ENCODE assay signal across 24 cellular contexts in the genomic region with DNA sequence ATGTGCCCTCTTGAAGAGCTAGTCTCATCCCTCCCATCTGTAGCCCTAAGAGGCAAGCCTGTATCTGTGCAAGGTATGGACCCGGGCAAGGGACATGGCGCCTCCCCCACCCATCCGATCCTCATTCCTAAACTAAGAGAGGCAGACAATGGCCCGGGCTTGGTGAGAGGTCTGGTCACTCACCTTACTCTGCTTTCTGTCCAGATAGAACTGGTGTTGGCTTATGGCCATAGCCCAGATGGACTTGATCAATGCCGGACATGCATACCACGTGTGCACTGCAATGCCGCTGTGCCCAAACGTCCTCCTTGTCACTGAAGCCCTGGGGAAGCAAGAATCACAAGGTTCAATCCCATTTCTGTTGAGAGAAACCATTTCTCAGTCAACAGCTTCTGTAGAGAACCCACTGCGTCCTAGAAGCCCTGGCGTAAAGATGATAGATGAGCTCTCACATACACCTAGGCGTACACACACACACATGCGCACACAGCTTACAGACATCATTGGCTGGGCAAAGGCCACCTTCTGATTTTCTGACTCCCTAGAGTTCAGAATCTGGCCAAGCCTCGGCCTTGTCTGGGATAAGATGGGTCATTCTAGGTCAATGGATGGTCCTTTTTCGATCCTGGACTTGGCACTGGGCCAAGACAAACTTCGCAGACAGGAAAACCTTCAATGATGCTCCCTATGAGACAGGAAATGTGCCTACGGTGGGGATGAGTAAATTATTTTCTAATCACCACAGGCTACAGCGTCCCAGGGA.
A peak's percentile ranks its signal among the peaks of the same experiment; 100 is the strongest.
DNase-seq lines count a peak whose midpoint lies in the region; ATAC-seq and TF ChIP-seq lines count a peak whose summit lies in the region.
"Had no signal": no experiment of that assay in that cellular context is flagged by ENCODE, and none has a peak within 500 bp of the region (broad histone marks: within the 10 kb centered on the region; RNA-seq: fewer than 3 reads in every experiment).

No MANE protein-coding gene starts in this region.

- H3K4me3 Mint-ChIP-seq in nephron progenitor cell: peak overlapping the region; percentile 45
- H3K4me3 Mint-ChIP-seq: B cell; central memory CD8-positive, alpha-beta T cell; T-helper 1 cell treated with Interleukin-12 subunit alpha and Interleukin-12 subunit beta and Interleukin-4 antibody, amounts not matched to agents 30 μg/mL and 1 μg/mL, for 36 hours had no signal

- TF ChIP-seq CTCF in HEK293 (tag by site-specific recombination; IDR thresholded peaks at IDR 0.05) (no peak), nephron progenitor cell (IDR thresholded peaks at IDR 0.05) (no peak)

- H3K27me3 Mint-ChIP-seq in nephron progenitor cell (ENCODE audit: low read depth, poor library complexity): peaks cover 4% of the 10 kb centered on the region

- DNase-seq in NCI-H146 treated with DMSO at 0.1 percent for 48 hours (lab: John Stamatoyannopoulos, UW; ENCODE audit: unreplicated experiment) (peak; percentile 86), dermis microvascular lymphatic vessel endothelial cell (ENCODE audit: low read depth in 2 of 2) (peak; percentile 4 to 64), nephron progenitor cell (no peak), NCI-H2196 treated with DMSO at 0.1 percent for 48 hours (lab: John Stamatoyannopoulos, UW; ENCODE audit: unreplicated experiment) (no peak), NCI-H2029 treated with DMSO at 0.1 percent for 48 hours (lab: John Stamatoyannopoulos, UW) (no peak)
- DNase-seq: activated CD4-positive, alpha-beta T cell treated with anti-CD3 and anti-CD28 coated beads, Interleukin-2, amount 50 U/mL, for 4 hours; activated T-cell treated with anti-CD3 and anti-CD28 coated beads for 4 hours; Caco-2; effector CD4-positive, alpha-beta T cell; EL; glutamatergic neuron; left ventricle myocardium superior; MV-4-11; NCI-H2081 treated with DMSO at 0.1 percent for 48 hours; NCI-H524; right cardiac atrium; SIG-M5; stimulated activated CD4-positive, alpha-beta T cell treated with anti-CD3 and anti-CD28 coated beads, Interleukin-15, amount 100 ng/mL, for 24 hours had no signal

- H3K27ac Mint-ChIP-seq in nephron progenitor cell: peak overlapping the region; percentile 54
- H3K27ac Mint-ChIP-seq: B cell; T-helper 1 cell treated with Interleukin-12 subunit alpha and Interleukin-12 subunit beta and Interleukin-4 antibody, amounts not matched to agents 30 μg/mL and 1 μg/mL, for 36 hours had no signal

- H3K27ac ChIP-seq in HEK293 (ENCODE audit: extremely low read depth, low read depth, low read length): no peak overlapping the region
- H3K27ac ChIP-seq: thoracic aorta had no signal

- no peaks in the 10 kb centered on the region for H3K9me3 Mint-ChIP-seq in nephron progenitor cell
- H3K9me3 Mint-ChIP-seq: central memory CD8-positive, alpha-beta T cell; T-helper 1 cell treated with Interleukin-12 subunit alpha and Interleukin-12 subunit beta and Interleukin-4 antibody, amounts not matched to agents 30 μg/mL and 1 μg/mL, for 36 hours had no signal

- H3K36me3 Mint-ChIP-seq in nephron progenitor cell (ENCODE audit: low read depth): peaks cover 64% of the 10 kb centered on the region

- H3K4me3 ChIP-seq in HEK293 (ENCODE audit: low read depth, low read length): no peak overlapping the region
- H3K4me3 ChIP-seq: thoracic aorta had no signal

- CTCF ChIA-PET in HEK293 (lab: Yijun Ruan, JAX): no interaction called here

- peaks cover 0 to 25% of the 10 kb centered on the region in 2 experiments; a peak in 2 of 3 replicates for H3K36me3 ChIP-seq in HEK293 (ENCODE audit: control insufficient read depth in 2 of 2, insufficient read depth in 1 of 2, low read length in 2 of 2)

- H3K4me1 ChIP-seq in HEK293 (ENCODE audit: control insufficient read depth, insufficient read depth, low read length): no peaks in the 10 kb centered on the region; the same call in 1 of the 2 replicates

- no peaks in the 10 kb centered on the region for H3K9me3 ChIP-seq in HEK293 (ENCODE audit: control insufficient read depth, insufficient read depth, low read depth, low read length)
- H3K9me3 ChIP-seq: Caco-2, thoracic aorta had no signal

- H3K4me1 Mint-ChIP-seq in nephron progenitor cell: peaks cover 78% of the 10 kb centered on the region
- H3K4me1 Mint-ChIP-seq: B cell; central memory CD8-positive, alpha-beta T cell had no signal

- no peak for ATAC-seq in GM21528 (IDR thresholded peaks at IDR 0.05; ENCODE audit: low FRiP score, unreplicated experiment)
- ATAC-seq: left ventricle myocardium superior, right cardiac atrium had no signal

- POLR2A ChIA-PET in HEK293 (lab: Yijun Ruan, JAX): no interaction called here

TF ChIP-seq in HEK293, 187 proteins besides CTCF, POLR2A, EP300 and RAD21:
- TF ChIP-seq ZNF184 (tag by site-specific recombination; IDR thresholded peaks at IDR 0.05) (0 out of 2 replicates have a peak, but pooled peaks have one; percentile 18), ZXDB (tag by site-specific recombination; IDR thresholded peaks at IDR 0.05) (no peak)

Comparison
In these comparisons a context has a peak if more than half of its experiments do, and no peak if none do; other contexts are left out.
1. DNase-seq: peak in NCI-H146 treated with DMSO at 0.1 percent for 48 hours (single experiment) and dermis microvascular lymphatic vessel endothelial cell (2 of 2); none in nephron progenitor cell (single experiment), NCI-H2196 treated with DMSO at 0.1 percent for 48 hours (single experiment) and NCI-H2029 treated with DMSO at 0.1 percent for 48 hours (single experiment).